Comparison of ENCODE assay signal across 9 cellular contexts in the genomic region with DNA sequence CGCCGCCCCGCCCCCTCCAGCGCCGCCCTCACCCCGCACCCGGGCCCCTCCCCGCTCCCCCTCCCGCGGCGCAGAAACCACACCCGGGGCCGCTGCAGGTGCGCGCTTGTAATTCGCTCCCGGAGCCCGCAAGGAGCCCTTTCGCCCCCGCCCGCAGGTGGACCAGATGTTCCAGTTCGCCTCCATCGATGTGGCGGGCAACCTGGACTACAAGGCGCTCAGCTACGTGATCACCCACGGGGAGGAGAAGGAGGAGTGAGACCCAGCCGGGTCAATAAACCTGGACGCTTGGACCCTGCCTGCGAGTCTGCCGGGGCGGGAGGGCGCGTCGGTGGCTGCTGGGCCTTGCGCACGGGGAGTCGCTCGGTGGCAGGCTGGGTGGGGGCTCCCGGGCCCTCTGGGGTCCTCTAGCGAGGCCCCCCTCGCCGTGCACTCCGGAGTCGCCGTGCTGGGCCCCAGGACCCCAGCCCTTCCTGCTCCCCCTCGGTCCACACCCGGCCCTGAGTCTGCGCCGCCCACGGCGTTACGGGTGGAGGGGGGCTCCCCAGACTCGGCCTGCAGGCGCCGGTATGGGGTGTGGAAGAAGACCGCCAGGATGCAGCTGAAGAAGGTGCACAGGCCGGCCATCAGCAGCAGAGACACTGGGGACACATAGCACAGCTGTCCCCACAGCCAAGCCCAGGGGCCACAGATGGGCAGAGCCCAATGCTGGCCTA. TPM values are rescaled to one million over a fixed set of nuclear protein-coding genes. Genes with fewer than 3 reads are reported as not detected.
DNase-seq lines count a peak whose midpoint lies in the region; ATAC-seq, FAIRE-seq and TF ChIP-seq lines count a peak whose summit lies in the region.
"Had no signal": no experiment of that assay in that cellular context is flagged by ENCODE, and none has a peak within 500 bp of the region (broad histone marks: within the 10 kb centered on the region; RNA-seq: fewer than 3 reads in every experiment).

No MANE protein-coding gene starts in this region.

- intact Hi-C loops in pancreas (cut with DNase I): no loop called here

- H3K9me2 ChIP-seq in GM23248 (ENCODE audit: insufficient read depth): no peaks in the 10 kb centered on the region

- H3F3A ChIP-seq in GM23248 (ENCODE audit: insufficient read depth): no peaks in the 10 kb centered on the region

- no peaks in the 10 kb centered on the region for H3K9me3 ChIP-seq in pancreas
- no peaks in the 10 kb centered on the region for H3K9me3 ChIP-seq in GM23248 (ENCODE audit: low read depth)

- H2AFZ ChIP-seq in GM23248: no peak overlapping the region

- H3K9ac ChIP-seq in GM23248: no peak overlapping the region

- no peaks in the 10 kb centered on the region for H4K20me1 ChIP-seq in GM23248 (ENCODE audit: insufficient read depth)

- H3K27me3 ChIP-seq in pancreas: no peaks in the 10 kb centered on the region
- no peaks in the 10 kb centered on the region for H3K27me3 ChIP-seq in GM23248 (replicated peaks; ENCODE audit: insufficient read depth)

- no peak overlapping the region for H3K4me2 ChIP-seq in GM23248 (ENCODE audit: unreplicated experiment)

- WGBS in pancreas, 2 donors: 42 to 58% methylated on average over 51 to 54 of the region's 58 CpGs
- WGBS in GM23248 (ENCODE audit: low coverage in 1 of 2, low lambda C conversion rate in 2 of 2, missing lambda C conversion rate in 2 of 2), 2 experiments: 79 to 91% methylated on average over 31 to 55 of the region's 58 CpGs

- DNase-seq in NCI-H2029 (lab: John Stamatoyannopoulos, UW) (peak; percentile 57), NCI-H2029 treated with DMSO at 0.1 percent for 48 hours (lab: John Stamatoyannopoulos, UW) (no peak), NCI-H146 treated with DMSO at 0.1 percent for 48 hours (lab: John Stamatoyannopoulos, UW; ENCODE audit: unreplicated experiment) (peak; percentile 64), pancreas (peak in 4 of 6 donors; percentile 71 to 79 (median 76)), GM23248 (no peak), H4 (ENCODE audit: low spot score) (no peak)
- peak; percentile 47 for DNase-seq in central memory CD4-positive, alpha-beta T cell
- DNase-seq: NCI-H1048 had no signal

- H3K79me2 ChIP-seq in GM23248 (ENCODE audit: insufficient read depth): no peaks in the 10 kb centered on the region

- ATAC-seq in pancreas (peak; percentile 34 to 72 (median 48)), GM18520 (IDR thresholded peaks at IDR 0.05; ENCODE audit: unreplicated experiment) (no peak)

- TF ChIP-seq CTCF in pancreas (IDR thresholded peaks at IDR 0.05): no peak

- H3K27ac ChIP-seq in pancreas (no peak overlapping the region), GM23248 (no peak overlapping the region)

- no peak for FAIRE-seq in pancreas (lab: Jason Lieb, UNC)

- no peaks in the 10 kb centered on the region for H3K36me3 ChIP-seq in pancreas
- H3K36me3 ChIP-seq in GM23248 (ENCODE audit: low read depth): no peaks in the 10 kb centered on the region

- peaks cover 0 to under 1% (median 0%) of the 10 kb centered on the region in 3 donors for H3K4me1 ChIP-seq in pancreas
- H3K4me1 ChIP-seq in GM23248 (ENCODE audit: insufficient read depth): peaks cover under 1% of the 10 kb centered on the region; the same call in 1 of the 2 replicates

- H3K4me3 ChIP-seq in pancreas (peak overlapping the region in 2 of 4 donors; percentile 11 to 27), GM23248 (no peak overlapping the region)

- in situ Hi-C loops in GM23248 (cut with MboI): no loop called here

RNA-seq across cellular contexts. Expression of gene SLC49A3, which starts 7.1 kb away (rescaled TPM):
- total RNA-seq in pancreas: 1 to 10 TPM; 3.3 to 9.0 (median 5.5) TPM
- polyA plus RNA-seq in pancreas: 10 to 100 TPM; 14.3 to 20.8 TPM
- 9.1 and 12.5 TPM in 2 replicates for total RNA-seq in GM23248 (2014; rRNA removed; shearing (Covaris generic))
- polyA plus RNA-seq in GM23248 (2016; fragmentation: Nextera tagmentation; extraction: Ambion mirVana): 5.2 and 5.3 TPM in 2 replicates
- not detected in 2 replicates for total RNA-seq in H4 (2014; rRNA removed; shearing (Covaris generic))

RNA-seq across cellular contexts. Expression of gene MYL5, which starts 7.6 kb away (rescaled TPM):
- total RNA-seq in pancreas: 1 to 10 TPM; 4.0 to 9.0 (median 5.2) TPM
- polyA plus RNA-seq in pancreas (10 to 100 TPM; 19.4 to 29.3 TPM), GM23248 (2016; fragmentation: Nextera tagmentation; extraction: Ambion mirVana) (24.5 and 29.3 TPM in 2 replicates)
- 14.9 and 21.9 TPM in 2 replicates for total RNA-seq in GM23248 (2014; rRNA removed; shearing (Covaris generic))
- 7.4 and 13.8 TPM in 2 replicates for total RNA-seq in H4 (2014; rRNA removed; shearing (Covaris generic))

RNA-seq across cellular contexts. Expression of gene ATP5ME, which starts 7.8 kb away (rescaled TPM):
- 100 to 1,000 TPM in 5 of 6 donors, 10 to 100 TPM in 1; 88.4 to 131 (median 111) TPM for total RNA-seq in pancreas
- 100 to 1,000 TPM; 310 to 318 TPM for polyA plus RNA-seq in pancreas
- total RNA-seq in GM23248 (2014; rRNA removed; shearing (Covaris generic)): 15.6 and 26.3 TPM in 2 replicates
- polyA plus RNA-seq in GM23248 (2016; fragmentation: Nextera tagmentation; extraction: Ambion mirVana): 472 and 478 TPM in 2 replicates
- total RNA-seq in H4 (2014; rRNA removed; shearing (Covaris generic)): 193 and 272 TPM in 2 replicates

RNA-seq across cellular contexts. Expression of gene PCGF3, which starts 23.7 kb away (rescaled TPM):
- 10 to 100 TPM; 12.3 to 34.3 (median 14.3) TPM for total RNA-seq in pancreas
- 10 to 100 TPM; 43.3 to 66.8 TPM for polyA plus RNA-seq in pancreas
- 26.0 and 36.9 TPM in 2 replicates for total RNA-seq in GM23248 (2014; rRNA removed; shearing (Covaris generic))
- 21.0 TPM in 2 replicates for polyA plus RNA-seq in GM23248 (2016; fragmentation: Nextera tagmentation; extraction: Ambion mirVana)
- total RNA-seq in H4 (2014; rRNA removed; shearing (Covaris generic)): 26.1 and 42.5 TPM in 2 replicates

RNA-seq across cellular contexts. Expression of gene PDE6B, which starts 56.5 kb away (rescaled TPM):
- total RNA-seq in pancreas: 1 to 10 TPM; 1.5 to 6.6 (median 3.0) TPM
- 1 to 10 TPM in 1 of 2 donors, under 1 TPM in 1; 0.99 to 3.0 TPM for polyA plus RNA-seq in pancreas
- 0.11 and 0.13 TPM in 2 replicates for total RNA-seq in GM23248 (2014; rRNA removed; shearing (Covaris generic))
- polyA plus RNA-seq in GM23248 (2016; fragmentation: Nextera tagmentation; extraction: Ambion mirVana): 0.14 TPM in 1 of 2 replicates, not detected in the other
- 1.9 TPM in 1 of 2 replicates, not detected in the other for total RNA-seq in H4 (2014; rRNA removed; shearing (Covaris generic))

Comparison
In these comparisons a context has a peak if more than half of its experiments do, and no peak if none do; other contexts are left out.
1. DNase-seq: peak in NCI-H2029 (single experiment), NCI-H146 treated with DMSO at 0.1 percent for 48 hours (single experiment), central memory CD4-positive, alpha-beta T cell (single experiment) and pancreas (4 of 6); none in NCI-H2029 treated with DMSO at 0.1 percent for 48 hours (single experiment), GM23248 (single experiment) and H4 (single experiment).